19 cellular contexts compared by ENCODE assay signal in the genomic region with DNA sequence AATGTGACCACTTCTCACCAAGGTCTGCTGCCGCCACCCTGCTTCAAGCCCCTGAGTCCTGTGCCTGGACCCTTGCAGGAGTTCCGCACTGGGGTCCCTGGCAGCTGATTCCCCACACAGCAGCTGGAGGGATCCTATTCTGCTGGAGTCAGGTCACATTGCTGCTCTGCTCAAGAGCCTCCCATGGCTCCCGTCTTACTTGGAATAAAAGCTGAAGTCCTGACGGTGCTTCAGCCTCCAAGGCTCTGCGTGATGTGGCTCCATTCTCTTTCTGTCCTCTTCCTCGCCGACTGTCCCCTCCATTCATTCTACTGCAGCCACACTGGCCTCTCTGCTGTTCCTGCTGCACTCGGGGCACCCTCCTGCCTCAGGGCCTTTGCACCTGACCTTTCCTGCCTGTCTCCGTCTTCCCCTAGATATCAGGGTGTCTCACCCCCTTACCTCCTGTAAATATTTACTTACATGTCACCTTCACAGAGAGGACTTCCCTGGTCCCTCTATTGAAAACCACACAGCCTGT. TPM values are rescaled to one million over a fixed set of nuclear protein-coding genes. Genes with fewer than 3 reads are reported as not detected.
DNase-seq lines count a peak whose midpoint lies in the region; ATAC-seq, FAIRE-seq and TF ChIP-seq lines count a peak whose summit lies in the region.
"Had no signal": no experiment of that assay in that cellular context is flagged by ENCODE, and none has a peak within 500 bp of the region (broad histone marks: within the 10 kb centered on the region; RNA-seq: fewer than 3 reads in every experiment).

No MANE protein-coding gene starts in this region.

- H3K27me3 Mint-ChIP-seq in chondrocyte (ENCODE audit: low read depth): peaks cover 17% of the 10 kb centered on the region
- peaks cover 5 to 8% of the 10 kb centered on the region in 2 donors for H3K27me3 Mint-ChIP-seq in CD4-positive, alpha-beta memory T cell

- no peak for TF ChIP-seq POLR2A in A549 (IDR thresholded peaks at IDR 0.05; ENCODE audit: low read length)

- H3K4me3 ChIP-seq in A549 (no peak overlapping the region), liver (ENCODE audit: low read depth in 1 of 3, low read length in 3 of 3) (no peak overlapping the region)
- no peak overlapping the region for H3K4me3 ChIP-seq in CD4-positive, alpha-beta memory T cell (ENCODE audit: low read length in 2 of 2)
- H3K4me3 ChIP-seq: BLaER1, GM12878, GM23248 had no signal

- intact Hi-C loops in posterior vena cava (cut with DNase I): no loop called here
- intact Hi-C loops in CD4-positive, alpha-beta memory T cell (cut with micrococcal nuclease): no loop called here

- no peak for FAIRE-seq in A549 (lab: Jason Lieb, UNC)
- FAIRE-seq: GM12878, GM18507 had no signal

- H3K27ac ChIP-seq in A549 (peak overlapping the region; percentile 63 to 87; a peak in 5 of 6 replicates), liver (ENCODE audit: low read depth in 1 of 2, low read length in 2 of 2) (peak overlapping the region; percentile 52 to 58)
- H3K27ac ChIP-seq in CD4-positive, alpha-beta memory T cell (ENCODE audit: low read depth, low read length): no peak overlapping the region
- H3K27ac ChIP-seq: 22Rv1, BLaER1, GM23248 had no signal

- H3K4me1 ChIP-seq in A549: peaks cover 44% of the 10 kb centered on the region
- H3K4me1 ChIP-seq in liver (ENCODE audit: control insufficient read depth in 4 of 4, insufficient read depth in 4 of 4, low read length in 3 of 4): peaks cover 1 to 62% (median 41%) of the 10 kb centered on the region in 4 donors
- no peaks in the 10 kb centered on the region for H3K4me1 ChIP-seq in CD4-positive, alpha-beta memory T cell (ENCODE audit: insufficient read depth, low read length)

- H3K4me1 Mint-ChIP-seq in chondrocyte (ENCODE audit: low read depth): no peaks in the 10 kb centered on the region
- no peaks in the 10 kb centered on the region for H3K4me1 Mint-ChIP-seq in CD4-positive, alpha-beta memory T cell

- no peak overlapping the region for H3K4me2 ChIP-seq in A549
- H3K4me2 ChIP-seq: BLaER1 had no signal

- H3K9me3 ChIP-seq in A549 (no peaks in the 10 kb centered on the region), liver (ENCODE audit: control insufficient read depth in 4 of 4, low read length in 3 of 4) (no peaks in the 10 kb centered on the region)
- no peaks in the 10 kb centered on the region for H3K9me3 ChIP-seq in CD4-positive, alpha-beta memory T cell (ENCODE audit: control insufficient read depth in 1 of 2, low read length in 2 of 2)
- H3K9me3 ChIP-seq: BLaER1 had no signal

- no peak for ATAC-seq in A549
- no peak for ATAC-seq in HG02588 (IDR thresholded peaks at IDR 0.05; ENCODE audit: unreplicated experiment)
- no peak for ATAC-seq in HG03025 (IDR thresholded peaks at IDR 0.05; ENCODE audit: low FRiP score, unreplicated experiment)
- ATAC-seq: GM12878 had no signal

- H3K27ac Mint-ChIP-seq in chondrocyte (ENCODE audit: unreplicated experiment): no peak overlapping the region
- no peak overlapping the region for H3K27ac Mint-ChIP-seq in CD4-positive, alpha-beta memory T cell
- H3K27ac Mint-ChIP-seq: CD4-positive, alpha-beta T cell had no signal

- no peak for TF ChIP-seq EP300 in A549 (IDR thresholded peaks at IDR 0.05)

- 85% methylated on average over 9 of the region's 9 CpGs for WGBS in A549 (ENCODE audit: missing lambda C conversion rate)
- 90% methylated on average over 9 of the region's 9 CpGs for WGBS in liver

- TF ChIP-seq CTCF in A549 (IDR thresholded peaks at IDR 0.05) (no peak), chondrocyte (IDR thresholded peaks at IDR 0.05) (no peak), liver (IDR thresholded peaks at IDR 0.05; ENCODE audit: low read depth, low read length, missing input control) (no peak)

- DNase-seq in A549 (ENCODE audit: low read depth in 1 of 2, low spot score in 1 of 2) (no peak), chondrocyte (ENCODE audit: low spot score) (peak; percentile 38), posterior vena cava (ENCODE audit: low spot score) (peak; percentile 6), NCI-H82 (lab: John Stamatoyannopoulos, UW) (no peak)
- no peak for DNase-seq in CD4-positive, alpha-beta memory T cell
- DNase-seq: AML-193; CD4-positive, alpha-beta T cell; DMS79; GM23248; H7 had no signal

- no peaks in the 10 kb centered on the region for H3K27me3 ChIP-seq in liver (ENCODE audit: control insufficient read depth in 4 of 4, insufficient read depth in 4 of 4, low read length in 3 of 4)
- no peaks in the 10 kb centered on the region for H3K27me3 ChIP-seq in CD4-positive, alpha-beta memory T cell (ENCODE audit: insufficient read depth, low read length)
- H3K27me3 ChIP-seq: BLaER1 had no signal

- H3K9me3 Mint-ChIP-seq in chondrocyte (ENCODE audit: low read depth): no peaks in the 10 kb centered on the region
- no peaks in the 10 kb centered on the region for H3K9me3 Mint-ChIP-seq in CD4-positive, alpha-beta memory T cell
- H3K9me3 Mint-ChIP-seq: CD4-positive, alpha-beta T cell had no signal

- H3K4me3 Mint-ChIP-seq in chondrocyte (ENCODE audit: unreplicated experiment): no peak overlapping the region
- H3K4me3 Mint-ChIP-seq in CD4-positive, alpha-beta memory T cell: no peak overlapping the region
- H3K4me3 Mint-ChIP-seq: CD4-positive, alpha-beta T cell had no signal

- TF ChIP-seq RAD21 in A549 (conservative IDR thresholded peaks at IDR 0.05 in 1 of 2, IDR thresholded peaks at IDR 0.05 in 1 of 2) (no peak), liver (IDR thresholded peaks at IDR 0.05) (no peak)

- peak overlapping the region in 1 of 2 donors; percentile 9 for H3K9ac ChIP-seq in liver (ENCODE audit: low read depth in 1 of 2, low read length in 2 of 2)
- H3K9ac ChIP-seq: BLaER1, GM23248 had no signal

- POLR2A ChIA-PET in A549 (lab: Yijun Ruan, JAX): no interaction called here
- POLR2A ChIA-PET in CD4-positive, alpha-beta memory T cell (lab: Charles Lee; ENCODE audit: partially characterized antibody): no interaction called here

- CTCF ChIA-PET in A549 (lab: Yijun Ruan, JAX): interaction anchor here (1.9 to 3.2 kb wide), 2 partner anchors 10 to 498 kb away, joined by 5 to 15 read pairs; no protein-coding TSS in a partner anchor
- CTCF ChIA-PET in CD4-positive, alpha-beta memory T cell (lab: Charles Lee; ENCODE audit: partially characterized antibody): interaction anchor here (1.2 kb wide), 1 partner anchor 10 kb away, joined by 4 read pairs; no protein-coding TSS in a partner anchor

- H3K36me3 Mint-ChIP-seq in chondrocyte (ENCODE audit: low read depth): no peaks in the 10 kb centered on the region
- no peaks in the 10 kb centered on the region for H3K36me3 Mint-ChIP-seq in CD4-positive, alpha-beta memory T cell

- H3K36me3 ChIP-seq in liver (ENCODE audit: control insufficient read depth in 4 of 4, insufficient read depth in 3 of 4, low read depth in 1 of 4, low read length in 3 of 4): no peaks in the 10 kb centered on the region
- no peaks in the 10 kb centered on the region for H3K36me3 ChIP-seq in CD4-positive, alpha-beta memory T cell (ENCODE audit: insufficient read depth, low read length)
- H3K36me3 ChIP-seq: BLaER1 had no signal

TF ChIP-seq in A549, 52 proteins besides CTCF, POLR2A, EP300 and RAD21 (continues in another document):
- TF ChIP-seq KDM1A (IDR thresholded peaks at IDR 0.05; ENCODE audit: low read depth): peak; percentile 45; the same call in 1 of the 2 replicates

RNA-seq across cellular contexts. Expression of a gene that starts 7.6 kb away (rescaled TPM):
- polyA plus RNA-seq in A549 (2011; rRNA removed) (21.0 and 22.0 TPM in 2 replicates), A549 (2017; fragmentation: RNase III; extraction: RNeasy Plus Mini Kit Qiagen cat#74134 plus additional on column Dnase treatment) (26.3 to 28.0 TPM (median 26.7 TPM) in 3 replicates), liver (10 to 100 TPM; 41.4 to 93.1 TPM)
- 45.0 and 55.4 TPM in 2 replicates for polyA plus RNA-seq in A549 (2012; cell fraction: cytosol; rRNA removed)
- polyA plus RNA-seq in A549 (2012; cell fraction: nucleus; rRNA removed): 41.1 and 51.2 TPM in 2 replicates
- polyA minus RNA-seq in A549 (2011; rRNA and poly(A)+ RNA removed): 10.7 and 18.6 TPM in 2 replicates
- total RNA-seq in chondrocyte (8.4 to 9.4 TPM (median 8.7 TPM) in 3 replicates), liver (10 to 100 TPM; 22.4 to 25.9 TPM), posterior vena cava (1 to 10 TPM; 1.1 to 5.5 TPM)
- 1 to 10 TPM in 1 of 2 experiments, under 1 TPM in 1; 0.67 to 1.1 TPM for total RNA-seq in CD4-positive, alpha-beta memory T cell
- polyA plus RNA-seq in CD4-positive, alpha-beta memory T cell: not detected

RNA-seq across cellular contexts. Expression of a gene that starts 10.9 kb away (rescaled TPM):
- polyA plus RNA-seq in A549 (2011; rRNA removed) (3.7 and 3.9 TPM in 2 replicates), A549 (2017; fragmentation: RNase III; extraction: RNeasy Plus Mini Kit Qiagen cat#74134 plus additional on column Dnase treatment) (5.4 to 7.3 TPM (median 6.5 TPM) in 3 replicates), liver (100 to 1,000 TPM in 1 of 2 donors, 10 to 100 TPM in 1; 85.3 to 433 TPM)
- polyA plus RNA-seq in A549 (2012; cell fraction: cytosol; rRNA removed): 6.4 and 8.1 TPM in 2 replicates
- polyA plus RNA-seq in A549 (2012; cell fraction: nucleus; rRNA removed): 10.0 and 10.8 TPM in 2 replicates
- polyA minus RNA-seq in A549 (2011; rRNA and poly(A)+ RNA removed): 3.8 and 4.2 TPM in 2 replicates
- total RNA-seq in chondrocyte (not detected in 3 replicates), liver (10 to 100 TPM in 1 of 2 donors, under 1 TPM in 1; 0.65 to 70.4 TPM), posterior vena cava (under 1 TPM; 0.62 to 0.83 TPM)
- 1 to 10 TPM; 1.4 to 1.5 TPM for total RNA-seq in CD4-positive, alpha-beta memory T cell
- not detected for polyA plus RNA-seq in CD4-positive, alpha-beta memory T cell
- total RNA-seq: CD4-positive, alpha-beta T cell; GM23248 had no signal
- polyA plus RNA-seq: GM12878, GM23248 had no signal

RNA-seq across cellular contexts. Expression of a gene that starts 56.2 kb away (rescaled TPM):
- polyA plus RNA-seq in A549 (2011; rRNA removed) (13.2 and 22.3 TPM in 2 replicates), A549 (2017; fragmentation: RNase III; extraction: RNeasy Plus Mini Kit Qiagen cat#74134 plus additional on column Dnase treatment) (21.9 to 25.9 TPM (median 25.8 TPM) in 3 replicates), liver (10 to 100 TPM; 12.1 to 17.7 TPM)
- 12.5 and 21.2 TPM in 2 replicates for polyA plus RNA-seq in A549 (2012; cell fraction: cytosol; rRNA removed)
- polyA plus RNA-seq in A549 (2012; cell fraction: nucleus; rRNA removed): 30.6 and 31.6 TPM in 2 replicates
- polyA minus RNA-seq in A549 (2011; rRNA and poly(A)+ RNA removed): 32.2 and 32.4 TPM in 2 replicates
- total RNA-seq in chondrocyte (91.4 to 102 TPM (median 102 TPM) in 3 replicates), liver (10 to 100 TPM; 21.5 to 31.2 TPM), posterior vena cava (10 to 100 TPM; 53.8 to 67.8 TPM)
- total RNA-seq in CD4-positive, alpha-beta memory T cell: 10 to 100 TPM; 15.6 to 18.4 TPM
- 10 to 100 TPM in 1 of 2 donors, 1 to 10 TPM in 1; 2.2 to 10.7 TPM for polyA plus RNA-seq in CD4-positive, alpha-beta memory T cell

RNA-seq across cellular contexts. Expression of a gene that starts 57.1 kb away (rescaled TPM):
- not detected in 2 replicates for polyA plus RNA-seq in A549 (2011; rRNA removed)
- polyA plus RNA-seq in A549 (2012; cell fraction: cytosol; rRNA removed): not detected in 2 replicates
- 0.01 TPM in 1 of 2 replicates, not detected in the other for polyA plus RNA-seq in A549 (2012; cell fraction: nucleus; rRNA removed)
- not detected in 3 replicates for polyA plus RNA-seq in A549 (2017; fragmentation: RNase III; extraction: RNeasy Plus Mini Kit Qiagen cat#74134 plus additional on column Dnase treatment)
- polyA minus RNA-seq in A549 (2011; rRNA and poly(A)+ RNA removed): not detected in 2 replicates
- total RNA-seq in chondrocyte: not detected in 3 replicates
- total RNA-seq in liver: not detected
- not detected for polyA plus RNA-seq in liver
- not detected for total RNA-seq in posterior vena cava
- not detected for total RNA-seq in CD4-positive, alpha-beta memory T cell
- not detected for polyA plus RNA-seq in CD4-positive, alpha-beta memory T cell
- total RNA-seq: CD4-positive, alpha-beta T cell; G401; GM12878; GM23248; HT1080 had no signal
- polyA plus RNA-seq: GM23248 had no signal

Comparison
In these comparisons a context has a peak if more than half of its experiments do, and no peak if none do; other contexts are left out.
1. DNase-seq: peak in chondrocyte (single experiment) and posterior vena cava (single experiment); none in A549 (0 of 2), NCI-H82 (single experiment) and CD4-positive, alpha-beta memory T cell (0 of 5).